12 cellular contexts compared by ENCODE assay signal in genomic region chr2:78592547-78592946, GRCh38.
DNase-seq lines count a peak whose midpoint lies in the region; ATAC-seq and TF ChIP-seq lines count a peak whose summit lies in the region.
"Had no signal": no experiment of that assay in that cellular context is flagged by ENCODE, and none has a peak within 500 bp of the region (broad histone marks: within the 10 kb centered on the region; RNA-seq: fewer than 3 reads in every experiment).

No MANE protein-coding gene starts in this region.

- H3K27me3 ChIP-seq in PC-9 (ENCODE audit: insufficient read depth, low read depth) (no peaks in the 10 kb centered on the region), mesenchymal stem cell (ENCODE audit: control insufficient read depth in 1 of 2, insufficient read depth in 1 of 2, low read length in 2 of 2) (no peaks in the 10 kb centered on the region), left lung (no peaks in the 10 kb centered on the region)

- CTCF ChIA-PET in PC-9 (lab: Charles Lee) (no interaction called here), RWPE1 (lab: Yijun Ruan, JAX) (no interaction called here)

- no peak overlapping the region for H3K4me2 ChIP-seq in PC-9
- H3K4me2 ChIP-seq in mesenchymal stem cell (ENCODE audit: low read length, poor library complexity, severe bottlenecking): no peak overlapping the region

- no peak overlapping the region for H3K23ac ChIP-seq in mesenchymal stem cell (ENCODE audit: low read length in 2 of 2)

- no TSS peak for BruUV-seq in PC-9 (replicated peaks; lab: Mats Ljungman, UMichigan)

- no peak overlapping the region for H2AK5ac ChIP-seq in mesenchymal stem cell (ENCODE audit: low read length, severe bottlenecking)

- no peaks in the 10 kb centered on the region for H3K79me1 ChIP-seq in mesenchymal stem cell (replicated peaks; ENCODE audit: low read length, poor library complexity, severe bottlenecking)

- H2BK120ac ChIP-seq in mesenchymal stem cell (ENCODE audit: low read depth, low read length): no peak overlapping the region

- H3K9me3 ChIP-seq in PC-9 (ENCODE audit: insufficient read depth, low read depth) (no peaks in the 10 kb centered on the region), mesenchymal stem cell (ENCODE audit: control insufficient read depth, low read length) (peaks cover 4% of the 10 kb centered on the region), left lung (no peaks in the 10 kb centered on the region)

- no peak overlapping the region for H2BK15ac ChIP-seq in mesenchymal stem cell (ENCODE audit: low read depth, poor library complexity, severe bottlenecking)

- intact Hi-C loops in PC-9 (cut with micrococcal nuclease; ENCODE audit: unreplicated experiment) (no loop called here), left lung (cut with DNase I) (no loop called here)

- no peaks in the 10 kb centered on the region for H3F3A ChIP-seq in PC-9 (ENCODE audit: insufficient read depth, low read depth)

- H3K4ac ChIP-seq in mesenchymal stem cell (ENCODE audit: low read depth in 1 of 2, low read length in 2 of 2): no peak overlapping the region

- H3K27ac ChIP-seq in PC-9: no peak overlapping the region
- H3K27ac ChIP-seq in mesenchymal stem cell (ENCODE audit: low read length, poor library complexity, severe bottlenecking): no peak overlapping the region
- H3K27ac ChIP-seq in RWPE1: no peak overlapping the region
- no peak overlapping the region for H3K27ac ChIP-seq in left lung
- H3K27ac ChIP-seq: GM23248 had no signal

- no peaks in the 10 kb centered on the region for H3K9me2 ChIP-seq in PC-9 (ENCODE audit: insufficient read depth)

- no peaks in the 10 kb centered on the region for H4K20me1 ChIP-seq in PC-9 (ENCODE audit: insufficient read depth)

- H3K79me2 ChIP-seq in PC-9 (ENCODE audit: low read depth): no peaks in the 10 kb centered on the region

- H3K14ac ChIP-seq in mesenchymal stem cell (ENCODE audit: low read length in 2 of 2): no peak overlapping the region

- no peak for ATAC-seq in left lung
- ATAC-seq: CD8-positive, alpha-beta T cell had no signal

- no peak overlapping the region for H3K9ac ChIP-seq in mesenchymal stem cell (ENCODE audit: low read length)
- H3K9ac ChIP-seq: GM23248 had no signal

- H3K4me1 ChIP-seq in PC-9 (replicated peaks; ENCODE audit: insufficient read depth) (no peaks in the 10 kb centered on the region), mesenchymal stem cell (ENCODE audit: control insufficient read depth, insufficient read depth, low read depth, low read length) (no peaks in the 10 kb centered on the region), left lung (no peaks in the 10 kb centered on the region)

- 80% methylated on average over 1 of the region's 3 CpGs for WGBS in mesenchymal stem cell

- H2AFZ ChIP-seq in PC-9 (peak overlapping the region; percentile 43; the same call in 1 of the 2 replicates), mesenchymal stem cell (ENCODE audit: low read depth, low read length) (no peak overlapping the region)
- H2AFZ ChIP-seq: GM23248 had no signal

- POLR2A ChIA-PET in PC-9 (lab: Charles Lee; ENCODE audit: unreplicated experiment): no interaction called here
- POLR2A ChIA-PET in RWPE1 (lab: Yijun Ruan, JAX; ENCODE audit: low non-redundant PET): no interaction called here

- TF ChIP-seq CTCF in PC-9 (conservative IDR thresholded peaks at IDR 0.05): no peak
- TF ChIP-seq CTCF in RWPE1 (conservative IDR thresholded peaks at IDR 0.05; ENCODE audit: low read depth): no peak
- no peak for TF ChIP-seq CTCF in left lung (IDR thresholded peaks at IDR 0.05)

- H2BK5ac ChIP-seq in mesenchymal stem cell (ENCODE audit: low read depth, low read length, poor library complexity, severe bottlenecking): no peak overlapping the region

- H3K36me3 ChIP-seq in PC-9 (ENCODE audit: low read depth) (no peaks in the 10 kb centered on the region), mesenchymal stem cell (ENCODE audit: control insufficient read depth in 1 of 2, insufficient read depth in 2 of 2, low read depth in 1 of 2, low read length in 2 of 2) (no peaks in the 10 kb centered on the region), left lung (no peaks in the 10 kb centered on the region)

- DNase-seq in PC-9 (no peak), iPS DF 19.7 (ENCODE audit: low read depth, low spot score) (peak; percentile 15), mesenchymal stem cell (no peak), RWPE1 (ENCODE audit: low spot score) (no peak), left lung (no peak), DMS153 (lab: John Stamatoyannopoulos, UW) (no peak)
- DNase-seq: CD8-positive, alpha-beta T cell; COR-L47; DND-41; GF-D8; GM23248; H7 had no signal

- no peak overlapping the region for H3K18ac ChIP-seq in mesenchymal stem cell (ENCODE audit: low read depth in 1 of 2, low read length in 2 of 2)

- H4K91ac ChIP-seq in mesenchymal stem cell (ENCODE audit: low read length): no peak overlapping the region

- H3K4me3 ChIP-seq in PC-9 (no peak overlapping the region), mesenchymal stem cell (ENCODE audit: insufficient read depth in 1 of 2, low read depth in 1 of 2, low read length in 2 of 2) (no peak overlapping the region), left lung (no peak overlapping the region)
- H3K4me3 ChIP-seq: GM23248 had no signal

- H2BK12ac ChIP-seq in mesenchymal stem cell (ENCODE audit: low read length in 2 of 2): no peak overlapping the region

- H4K8ac ChIP-seq in mesenchymal stem cell (ENCODE audit: low read length): peak overlapping the region; percentile 24
